22 cellular contexts compared by ENCODE assay signal in the genomic region with DNA sequence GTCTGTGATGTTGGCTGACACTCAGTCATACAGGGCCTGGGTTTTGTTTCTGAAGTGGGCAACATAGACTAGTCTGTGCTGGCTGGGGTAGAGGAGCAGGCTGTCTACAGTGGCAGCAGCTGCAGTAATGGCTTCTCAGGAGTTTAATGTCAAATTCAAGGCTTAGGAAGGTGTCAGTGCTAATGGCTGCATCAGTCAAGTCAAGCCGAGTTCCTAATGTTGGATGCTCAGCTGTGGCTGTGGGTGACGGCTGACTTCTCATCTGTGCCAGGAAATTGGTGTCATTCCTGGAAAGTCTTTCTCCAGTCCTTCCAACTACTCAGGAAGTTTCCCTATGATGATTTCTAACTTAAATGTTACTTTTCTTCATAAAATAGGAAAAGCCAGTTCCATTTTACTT.
"Had no signal": no experiment of that assay in that cellular context is flagged by ENCODE, and none has a peak within 500 bp of the region (broad histone marks: within the 10 kb centered on the region; RNA-seq: fewer than 3 reads in every experiment).

No MANE protein-coding gene starts in this region.

- H3K27me3 ChIP-seq: MG63, SJSA1 had no signal

- FAIRE-seq: HTR-8/SVneo, RCC 7860 had no signal

- DNase-seq: KBM-7, MG63, NCI-H1092, NCI-H1105 treated with DMSO at 0.1 percent for 48 hours, NCI-H1417 treated with DMSO at 0.1 percent for 48 hours, NCI-H146, NCI-H1694 treated with DMSO at 0.1 percent for 48 hours, NCI-H1930, NCI-H2081, NCI-H2107, NCI-H2227 treated with DMSO at 0.1 percent for 48 hours, NCI-H524, NCI-H526 treated with DMSO at 0.1 percent for 48 hours, NCI-H774, Right ventricle myocardium superior, RPMI8226, SIG-M5 had no signal

- H3K36me3 ChIP-seq: MG63, SJSA1 had no signal

- H3K27ac ChIP-seq: HL-60, SJSA1, SK-N-MC had no signal

- H3K9me3 ChIP-seq: SJSA1 had no signal

- H3K4me3 ChIP-seq: MG63, SJSA1, SK-N-MC had no signal
